1 cellular context compared by ENCODE assay signal in the genomic region with DNA sequence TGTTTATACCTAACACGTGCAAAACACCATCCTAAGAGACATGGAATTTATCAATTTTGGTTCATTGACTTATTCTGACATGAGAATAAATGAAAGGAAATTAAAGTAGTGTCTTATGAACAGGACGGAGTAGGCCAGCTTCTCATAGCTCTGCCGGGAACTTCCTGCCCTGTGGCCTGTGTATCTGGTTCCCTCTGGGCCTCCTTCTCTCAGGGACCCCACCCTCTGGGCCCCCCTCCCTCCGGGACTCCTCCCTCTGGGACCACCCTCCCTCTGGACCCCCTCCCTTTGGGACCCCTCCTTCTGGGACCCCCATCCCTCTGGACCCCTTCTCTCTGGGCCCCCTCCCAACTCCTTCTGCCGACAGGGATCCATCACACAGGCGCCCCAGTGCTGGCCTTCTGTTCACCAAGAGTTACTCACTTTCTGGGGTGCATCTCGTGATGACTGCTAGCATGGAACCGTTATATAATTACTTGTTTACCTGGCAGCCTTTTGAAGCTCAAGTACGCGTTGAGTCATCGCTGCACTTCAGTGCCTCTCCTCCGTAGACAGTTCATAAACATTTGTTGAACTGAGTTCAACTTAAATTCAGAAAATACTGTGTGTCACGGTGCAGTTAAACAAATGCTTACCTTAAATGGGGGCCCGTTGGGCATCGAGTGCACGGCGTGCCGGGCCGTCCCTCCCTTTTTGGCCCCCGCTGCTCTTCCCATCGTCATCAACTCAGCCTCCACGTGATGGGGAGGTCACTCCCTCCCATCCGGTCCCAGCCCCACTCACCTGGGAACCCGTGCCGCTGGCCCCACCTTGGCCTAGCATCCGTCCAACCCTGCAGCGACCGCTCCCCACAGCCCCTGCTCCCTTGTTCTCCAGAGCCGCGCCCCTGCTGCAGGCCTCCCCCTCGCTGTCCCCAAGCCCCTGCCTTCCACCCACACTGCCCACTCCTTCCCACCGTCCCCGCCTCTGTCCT.
A peak's percentile ranks its signal among the peaks of the same experiment; 100 is the strongest.
TF ChIP-seq lines count a peak whose summit lies in the region.

No MANE protein-coding gene starts in this region.

TF ChIP-seq in HepG2, 621 proteins besides CTCF, POLR2A, EP300 and RAD21 (continued from another document and continues in another):
- TF ChIP-seq, protein P1, sequence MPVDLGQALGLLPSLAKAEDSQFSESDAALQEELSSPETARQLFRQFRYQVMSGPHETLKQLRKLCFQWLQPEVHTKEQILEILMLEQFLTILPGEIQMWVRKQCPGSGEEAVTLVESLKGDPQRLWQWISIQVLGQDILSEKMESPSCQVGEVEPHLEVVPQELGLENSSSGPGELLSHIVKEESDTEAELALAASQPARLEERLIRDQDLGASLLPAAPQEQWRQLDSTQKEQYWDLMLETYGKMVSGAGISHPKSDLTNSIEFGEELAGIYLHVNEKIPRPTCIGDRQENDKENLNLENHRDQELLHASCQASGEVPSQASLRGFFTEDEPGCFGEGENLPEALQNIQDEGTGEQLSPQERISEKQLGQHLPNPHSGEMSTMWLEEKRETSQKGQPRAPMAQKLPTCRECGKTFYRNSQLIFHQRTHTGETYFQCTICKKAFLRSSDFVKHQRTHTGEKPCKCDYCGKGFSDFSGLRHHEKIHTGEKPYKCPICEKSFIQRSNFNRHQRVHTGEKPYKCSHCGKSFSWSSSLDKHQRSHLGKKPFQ (CRISPR knock-in tag; IDR thresholded peaks at IDR 0.05; ENCODE audit: insufficient replicate concordance), result peak; percentile 87
- 0 out of 2 replicates have a peak, but pooled peaks have one; percentile 60 for TF ChIP-seq KLF6 (CRISPR knock-in tag; IDR thresholded peaks at IDR 0.05)
- peak; percentile 60 for TF ChIP-seq UBTF (CRISPR knock-in tag; IDR thresholded peaks at IDR 0.05)
- peak; percentile 28 for TF ChIP-seq AGO2 (optimal IDR thresholded peaks at IDR 0.05; ENCODE audit: low read depth, low read length)
- TF ChIP-seq ZBTB20 (CRISPR knock-in tag; IDR thresholded peaks at IDR 0.05; ENCODE audit: borderline replicate concordance, low read depth), result peak; percentile 39; the same call in 1 of the 2 replicates
- no peak for TF ChIP-seq RBM22 (optimal IDR thresholded peaks at IDR 0.05; ENCODE audit: low read length)
- TF ChIP-seq, protein P2, sequence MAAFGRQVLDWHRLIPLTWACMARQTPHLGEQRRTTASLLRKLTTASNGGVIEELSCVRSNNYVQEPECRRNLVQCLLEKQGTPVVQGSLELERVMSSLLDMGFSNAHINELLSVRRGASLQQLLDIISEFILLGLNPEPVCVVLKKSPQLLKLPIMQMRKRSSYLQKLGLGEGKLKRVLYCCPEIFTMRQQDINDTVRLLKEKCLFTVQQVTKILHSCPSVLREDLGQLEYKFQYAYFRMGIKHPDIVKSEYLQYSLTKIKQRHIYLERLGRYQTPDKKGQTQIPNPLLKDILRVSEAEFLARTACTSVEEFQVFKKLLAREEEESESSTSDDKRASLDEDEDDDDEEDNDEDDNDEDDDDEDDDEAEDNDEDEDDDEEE (CRISPR knock-in tag; IDR thresholded peaks at IDR 0.05), result peak; percentile 65
- TF ChIP-seq NFE2 (CRISPR knock-in tag; IDR thresholded peaks at IDR 0.05), result no peak
- 0 out of 2 replicates have a peak, but pooled peaks have one; percentile 45 for TF ChIP-seq GFI1 (CRISPR knock-in tag; IDR thresholded peaks at IDR 0.05; ENCODE audit: borderline replicate concordance)
- peak; percentile 43; the same call in 1 of the 2 replicates for TF ChIP-seq ZMYM4 (CRISPR knock-in tag; IDR thresholded peaks at IDR 0.05)
- TF ChIP-seq, protein P3, sequence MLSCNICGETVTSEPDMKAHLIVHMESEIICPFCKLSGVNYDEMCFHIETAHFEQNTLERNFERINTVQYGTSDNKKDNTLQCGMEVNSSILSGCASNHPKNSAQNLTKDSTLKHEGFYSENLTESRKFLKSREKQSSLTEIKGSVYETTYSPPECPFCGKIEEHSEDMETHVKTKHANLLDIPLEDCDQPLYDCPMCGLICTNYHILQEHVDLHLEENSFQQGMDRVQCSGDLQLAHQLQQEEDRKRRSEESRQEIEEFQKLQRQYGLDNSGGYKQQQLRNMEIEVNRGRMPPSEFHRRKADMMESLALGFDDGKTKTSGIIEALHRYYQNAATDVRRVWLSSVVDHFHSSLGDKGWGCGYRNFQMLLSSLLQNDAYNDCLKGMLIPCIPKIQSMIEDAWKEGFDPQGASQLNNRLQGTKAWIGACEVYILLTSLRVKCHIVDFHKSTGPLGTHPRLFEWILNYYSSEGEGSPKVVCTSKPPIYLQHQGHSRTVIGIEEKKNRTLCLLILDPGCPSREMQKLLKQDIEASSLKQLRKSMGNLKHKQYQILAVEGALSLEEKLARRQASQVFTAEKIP (CRISPR knock-in tag; IDR thresholded peaks at IDR 0.05; ENCODE audit: borderline replicate concordance), result no peak
- peak; percentile 98 for TF ChIP-seq ZNF687 (CRISPR knock-in tag; IDR thresholded peaks at IDR 0.05)
- TF ChIP-seq HDAC1 (CRISPR knock-in tag; IDR thresholded peaks at IDR 0.05), result peak; percentile 79
- TF ChIP-seq MAZ (IDR thresholded peaks at IDR 0.05; ENCODE audit: borderline replicate concordance, low read depth, low read length), result peak; percentile 70
- 0 out of 2 replicates have a peak, but pooled peaks have one; percentile 31 for TF ChIP-seq MAZ (CRISPR knock-in tag; IDR thresholded peaks at IDR 0.05; ENCODE audit: low read depth)
- TF ChIP-seq RFX3 (CRISPR knock-in tag; IDR thresholded peaks at IDR 0.05), result peak; percentile 23; the same call in 1 of the 2 replicates
- peak; percentile 84 for TF ChIP-seq HDAC2 (CRISPR knock-in tag; IDR thresholded peaks at IDR 0.05)
- TF ChIP-seq ZNF678 (CRISPR knock-in tag; IDR thresholded peaks at IDR 0.05), result no peak
- no peak for TF ChIP-seq ZNF383 (CRISPR knock-in tag; IDR thresholded peaks at IDR 0.05; ENCODE audit: borderline replicate concordance)
- TF ChIP-seq ZMYM3 (CRISPR knock-in tag; IDR thresholded peaks at IDR 0.05), result peak; percentile 60; the same call in 1 of the 2 replicates
- TF ChIP-seq MYC (CRISPR knock-in tag; IDR thresholded peaks at IDR 0.05; ENCODE audit: borderline replicate concordance), result peak; percentile 38; the same call in 1 of the 2 replicates
- TF ChIP-seq SMARCC2 (IDR thresholded peaks at IDR 0.05), result no peak
- peak; percentile 72 for TF ChIP-seq ZNF350 (CRISPR knock-in tag; IDR thresholded peaks at IDR 0.05; ENCODE audit: borderline replicate concordance, low read depth)
- TF ChIP-seq MNT (IDR thresholded peaks at IDR 0.05), result peak; percentile 24; the same call in 1 of the 2 replicates
- peak; percentile 85 for TF ChIP-seq CCDC6 (CRISPR knock-in tag; IDR thresholded peaks at IDR 0.05)
- no peak for TF ChIP-seq ZNF446 (CRISPR knock-in tag; IDR thresholded peaks at IDR 0.05)
- TF ChIP-seq ZNF619 (CRISPR knock-in tag; IDR thresholded peaks at IDR 0.05), result peak; percentile 58; the same call in 1 of the 2 replicates
- TF ChIP-seq GTF3A (CRISPR knock-in tag; conservative IDR thresholded peaks at IDR 0.05), result no peak
- peak; percentile 79 for TF ChIP-seq POGZ (CRISPR knock-in tag; IDR thresholded peaks at IDR 0.05)
- TF ChIP-seq RAD51 (IDR thresholded peaks at IDR 0.05; ENCODE audit: borderline replicate concordance), result peak; percentile 43; the same call in 1 of the 2 replicates
- TF ChIP-seq CREM (IDR thresholded peaks at IDR 0.05), result peak; percentile 75
- TF ChIP-seq CREM (CRISPR knock-in tag; IDR thresholded peaks at IDR 0.05), result no peak
- TF ChIP-seq ZGPAT (CRISPR knock-in tag; IDR thresholded peaks at IDR 0.05), result peak; percentile 90
- TF ChIP-seq IRF2 (CRISPR knock-in tag; IDR thresholded peaks at IDR 0.05), result peak; percentile 83
- TF ChIP-seq, protein P4, sequence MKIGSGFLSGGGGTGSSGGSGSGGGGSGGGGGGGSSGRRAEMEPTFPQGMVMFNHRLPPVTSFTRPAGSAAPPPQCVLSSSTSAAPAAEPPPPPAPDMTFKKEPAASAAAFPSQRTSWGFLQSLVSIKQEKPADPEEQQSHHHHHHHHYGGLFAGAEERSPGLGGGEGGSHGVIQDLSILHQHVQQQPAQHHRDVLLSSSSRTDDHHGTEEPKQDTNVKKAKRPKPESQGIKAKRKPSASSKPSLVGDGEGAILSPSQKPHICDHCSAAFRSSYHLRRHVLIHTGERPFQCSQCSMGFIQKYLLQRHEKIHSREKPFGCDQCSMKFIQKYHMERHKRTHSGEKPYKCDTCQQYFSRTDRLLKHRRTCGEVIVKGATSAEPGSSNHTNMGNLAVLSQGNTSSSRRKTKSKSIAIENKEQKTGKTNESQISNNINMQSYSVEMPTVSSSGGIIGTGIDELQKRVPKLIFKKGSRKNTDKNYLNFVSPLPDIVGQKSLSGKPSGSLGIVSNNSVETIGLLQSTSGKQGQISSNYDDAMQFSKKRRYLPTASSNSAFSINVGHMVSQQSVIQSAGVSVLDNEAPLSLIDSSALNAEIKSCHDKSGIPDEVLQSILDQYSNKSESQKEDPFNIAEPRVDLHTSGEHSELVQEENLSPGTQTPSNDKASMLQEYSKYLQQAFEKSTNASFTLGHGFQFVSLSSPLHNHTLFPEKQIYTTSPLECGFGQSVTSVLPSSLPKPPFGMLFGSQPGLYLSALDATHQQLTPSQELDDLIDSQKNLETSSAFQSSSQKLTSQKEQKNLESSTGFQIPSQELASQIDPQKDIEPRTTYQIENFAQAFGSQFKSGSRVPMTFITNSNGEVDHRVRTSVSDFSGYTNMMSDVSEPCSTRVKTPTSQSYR (CRISPR knock-in tag; IDR thresholded peaks at IDR 0.05; ENCODE audit: borderline replicate concordance), result 0 out of 2 replicates have a peak, but pooled peaks have one; percentile 34
- TF ChIP-seq GATAD1 (CRISPR knock-in tag; IDR thresholded peaks at IDR 0.05), result peak; percentile 58
